ENCODE assay signal across 8 cellular contexts in the genomic region with DNA sequence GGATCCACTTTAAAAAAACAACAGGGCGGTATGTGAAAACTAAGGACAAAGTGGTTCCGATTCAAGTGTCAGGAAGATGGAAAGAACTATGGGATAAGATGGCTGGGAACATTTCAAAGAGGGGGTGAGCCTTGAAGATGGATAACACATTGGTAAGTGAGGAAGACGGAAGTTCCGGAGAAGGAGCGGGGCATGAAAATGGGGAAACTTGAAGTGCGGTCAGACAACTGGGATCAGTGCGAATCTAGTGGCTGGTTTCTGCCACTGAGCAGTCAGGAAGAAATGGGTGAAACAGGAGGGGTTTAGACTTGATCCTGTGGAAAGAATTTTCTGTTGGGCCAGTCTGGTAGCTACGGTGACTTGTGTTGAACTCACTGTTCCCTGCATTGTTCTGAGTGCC. TPM values are rescaled to one million over a fixed set of nuclear protein-coding genes. Genes with fewer than 3 reads are reported as not detected.
DNase-seq lines count a peak whose midpoint lies in the region; ATAC-seq and TF ChIP-seq lines count a peak whose summit lies in the region.

No MANE protein-coding gene starts in this region.

- H3K9me3 ChIP-seq in SK-N-SH (no peaks in the 10 kb centered on the region), right cardiac atrium (ENCODE audit: control insufficient read depth, low read length) (no peaks in the 10 kb centered on the region)

- peaks cover 3 to 12% of the 10 kb centered on the region in 2 experiments for H3K36me3 ChIP-seq in SK-N-SH (replicated peaks in 1 of 2; ENCODE audit: control insufficient read depth in 1 of 2, insufficient read depth in 2 of 2, low read length in 1 of 2)

- H3K27me3 ChIP-seq in SK-N-SH (ENCODE audit: insufficient read depth), result no peaks in the 10 kb centered on the region
- H3K27me3 ChIP-seq in right cardiac atrium (ENCODE audit: control insufficient read depth, insufficient read depth), result no peaks in the 10 kb centered on the region

- H3K9me3 Mint-ChIP-seq in WTC11, result no peaks in the 10 kb centered on the region
- H3K9me3 Mint-ChIP-seq in stimulated activated naive B cell treated with anti-CD40 and anti-IgM and Interleukin-4, amounts not matched to agents 10 μg/mL and 1 μg/mL and 100 μg/mL, for 72 hours, result no peaks in the 10 kb centered on the region

- H3K4me1 ChIP-seq in SK-N-SH (ENCODE audit: control insufficient read depth in 1 of 2, insufficient read depth in 2 of 2, low read depth in 1 of 2, low read length in 1 of 2), result peaks cover 6 to 17% of the 10 kb centered on the region in 2 experiments; a peak in 3 of 4 replicates
- peaks cover 7% of the 10 kb centered on the region for H3K4me1 ChIP-seq in right cardiac atrium (ENCODE audit: control insufficient read depth, insufficient read depth, low read length)

- WGBS in SK-N-SH (ENCODE audit: low lambda C conversion rate), result 53% methylated on average over 8 of the region's 8 CpGs
- 86% methylated on average over 8 of the region's 8 CpGs for WGBS in right cardiac atrium

- no peak for ATAC-seq in SK-N-SH treated with all-trans-retinoic acid at 6 μM for 48 hours
- no peak for ATAC-seq in WTC11
- ATAC-seq in right cardiac atrium, result no peak
- no peak for ATAC-seq in stimulated activated naive B cell treated with anti-CD40 and anti-IgM and Interleukin-4, amounts not matched to agents 10 μg/mL and 1 μg/mL and 100 μg/mL, for 72 hours (replicated peaks)
- ATAC-seq in GM18870 (IDR thresholded peaks at IDR 0.05; ENCODE audit: unreplicated experiment), result no peak

- peaks cover 28% of the 10 kb centered on the region for H4K20me1 ChIP-seq in SK-N-SH (ENCODE audit: insufficient read depth)

- no peak for TF ChIP-seq RAD21 in SK-N-SH (IDR thresholded peaks at IDR 0.05; ENCODE audit: low read length)

- H3K4me3 ChIP-seq in SK-N-SH (ENCODE audit: low read depth in 2 of 2, low read length in 1 of 2) (peak overlapping the region; percentile 85 to 93), right cardiac atrium (ENCODE audit: low read length) (peak overlapping the region; percentile 63)

- peak overlapping the region; percentile 87 for H3K4me3 Mint-ChIP-seq in WTC11
- H3K4me3 Mint-ChIP-seq in stimulated activated naive B cell treated with anti-CD40 and anti-IgM and Interleukin-4, amounts not matched to agents 10 μg/mL and 1 μg/mL and 100 μg/mL, for 72 hours, result peak overlapping the region; percentile 94 to 98

- H2AFZ ChIP-seq in SK-N-SH (ENCODE audit: low read depth), result no peak overlapping the region

- POLR2A ChIA-PET in SK-N-SH (lab: Yijun Ruan, JAX), result interaction anchor here (1.8 kb wide), 1 partner anchor 34 kb away, joined by 11 read pairs; a partner anchor contains a TSS
- POLR2A ChIA-PET in WTC11 (lab: Charles Lee), result no interaction called here

- H3K27ac ChIP-seq in SK-N-SH (ENCODE audit: low read depth in 2 of 2, low read length in 1 of 2) (peak overlapping the region in 1 of 2 experiments; percentile 63; a peak in 1 of 4 replicates), right cardiac atrium (ENCODE audit: low read length) (no peak overlapping the region)

- H3K9me2 ChIP-seq in SK-N-SH, result no peaks in the 10 kb centered on the region

- TF ChIP-seq CTCF in SK-N-SH (IDR thresholded peaks at IDR 0.05), result no peak
- no peak for TF ChIP-seq CTCF in WTC11 (IDR thresholded peaks at IDR 0.05)

- H3K79me2 ChIP-seq in SK-N-SH (ENCODE audit: insufficient read depth), result peaks cover 62% of the 10 kb centered on the region

- H3F3A ChIP-seq in SK-N-SH (replicated peaks; ENCODE audit: insufficient read depth), result peaks cover 6% of the 10 kb centered on the region

- CTCF ChIA-PET in SK-N-SH (lab: Yijun Ruan, JAX) (interaction anchor here (0.7 to 2.1 kb wide), 5 partner anchors 20 to 235 kb away, joined by 3 to 9 read pairs (median 5); a partner anchor contains a TSS), WTC11 (lab: Charles Lee) (interaction anchor here (1.6 to 1.8 kb wide), 3 partner anchors 20 to 326 kb away, joined by 4 to 20 read pairs (median 6); a partner anchor contains a TSS)

- H3K4me1 Mint-ChIP-seq in WTC11, result peaks cover 22% of the 10 kb centered on the region
- peaks cover 28 to 42% of the 10 kb centered on the region in 2 donors for H3K4me1 Mint-ChIP-seq in stimulated activated naive B cell treated with anti-CD40 and anti-IgM and Interleukin-4, amounts not matched to agents 10 μg/mL and 1 μg/mL and 100 μg/mL, for 72 hours

- H3K9ac ChIP-seq in SK-N-SH, result peak overlapping the region; percentile 90

- no peaks in the 10 kb centered on the region for H3K36me3 Mint-ChIP-seq in WTC11
- H3K36me3 Mint-ChIP-seq in stimulated activated naive B cell treated with anti-CD40 and anti-IgM and Interleukin-4, amounts not matched to agents 10 μg/mL and 1 μg/mL and 100 μg/mL, for 72 hours, result peaks cover 18 to 25% of the 10 kb centered on the region in 2 donors

- H3K4me2 ChIP-seq in SK-N-SH, result peak overlapping the region; percentile 97

- DNase-seq in SK-N-SH (no peak), WTC11 (ENCODE audit: low spot score) (no peak), right cardiac atrium (no peak), NCI-H2171 (lab: John Stamatoyannopoulos, UW) (no peak), occipital lobe (lab: John Stamatoyannopoulos, UW) (no peak)
- DNase-seq in stimulated activated naive B cell treated with anti-CD40 and anti-IgM and Interleukin-4, amounts not matched to agents 10 μg/mL and 1 μg/mL and 100 μg/mL, for 72 hours, result no peak

- H3K27ac Mint-ChIP-seq in WTC11, result peak overlapping the region; percentile 30; the same call in 1 of the 2 replicates
- H3K27ac Mint-ChIP-seq in stimulated activated naive B cell treated with anti-CD40 and anti-IgM and Interleukin-4, amounts not matched to agents 10 μg/mL and 1 μg/mL and 100 μg/mL, for 72 hours, result peak overlapping the region; percentile 94

- H3K27me3 Mint-ChIP-seq in WTC11 (ENCODE audit: low read depth), result no peaks in the 10 kb centered on the region; the same call in 1 of the 2 replicates
- no peaks in the 10 kb centered on the region for H3K27me3 Mint-ChIP-seq in stimulated activated naive B cell treated with anti-CD40 and anti-IgM and Interleukin-4, amounts not matched to agents 10 μg/mL and 1 μg/mL and 100 μg/mL, for 72 hours

- intact Hi-C loops in right cardiac atrium (cut with DNase I), result no loop called here

- no peak for TF ChIP-seq EP300 in SK-N-SH (IDR thresholded peaks at IDR 0.05; ENCODE audit: borderline replicate concordance in 1 of 2, low read depth in 1 of 2, low read length in 1 of 2)

TF ChIP-seq in SK-N-SH, 30 proteins besides CTCF, POLR2A, EP300 and RAD21:
- TF ChIP-seq POLR2AphosphoS5 (IDR thresholded peaks at IDR 0.05; ENCODE audit: low read depth, low read length) (no peak), JUND (IDR thresholded peaks at IDR 0.05) (no peak), NFIC (IDR thresholded peaks at IDR 0.05; ENCODE audit: borderline replicate concordance) (no peak), RXRA (IDR thresholded peaks at IDR 0.05; ENCODE audit: borderline replicate concordance, low read depth) (no peak)

TF ChIP-seq in WTC11, 78 proteins besides CTCF, POLR2A, EP300 and RAD21 (continues in another document):
- TF ChIP-seq, protein P1, sequence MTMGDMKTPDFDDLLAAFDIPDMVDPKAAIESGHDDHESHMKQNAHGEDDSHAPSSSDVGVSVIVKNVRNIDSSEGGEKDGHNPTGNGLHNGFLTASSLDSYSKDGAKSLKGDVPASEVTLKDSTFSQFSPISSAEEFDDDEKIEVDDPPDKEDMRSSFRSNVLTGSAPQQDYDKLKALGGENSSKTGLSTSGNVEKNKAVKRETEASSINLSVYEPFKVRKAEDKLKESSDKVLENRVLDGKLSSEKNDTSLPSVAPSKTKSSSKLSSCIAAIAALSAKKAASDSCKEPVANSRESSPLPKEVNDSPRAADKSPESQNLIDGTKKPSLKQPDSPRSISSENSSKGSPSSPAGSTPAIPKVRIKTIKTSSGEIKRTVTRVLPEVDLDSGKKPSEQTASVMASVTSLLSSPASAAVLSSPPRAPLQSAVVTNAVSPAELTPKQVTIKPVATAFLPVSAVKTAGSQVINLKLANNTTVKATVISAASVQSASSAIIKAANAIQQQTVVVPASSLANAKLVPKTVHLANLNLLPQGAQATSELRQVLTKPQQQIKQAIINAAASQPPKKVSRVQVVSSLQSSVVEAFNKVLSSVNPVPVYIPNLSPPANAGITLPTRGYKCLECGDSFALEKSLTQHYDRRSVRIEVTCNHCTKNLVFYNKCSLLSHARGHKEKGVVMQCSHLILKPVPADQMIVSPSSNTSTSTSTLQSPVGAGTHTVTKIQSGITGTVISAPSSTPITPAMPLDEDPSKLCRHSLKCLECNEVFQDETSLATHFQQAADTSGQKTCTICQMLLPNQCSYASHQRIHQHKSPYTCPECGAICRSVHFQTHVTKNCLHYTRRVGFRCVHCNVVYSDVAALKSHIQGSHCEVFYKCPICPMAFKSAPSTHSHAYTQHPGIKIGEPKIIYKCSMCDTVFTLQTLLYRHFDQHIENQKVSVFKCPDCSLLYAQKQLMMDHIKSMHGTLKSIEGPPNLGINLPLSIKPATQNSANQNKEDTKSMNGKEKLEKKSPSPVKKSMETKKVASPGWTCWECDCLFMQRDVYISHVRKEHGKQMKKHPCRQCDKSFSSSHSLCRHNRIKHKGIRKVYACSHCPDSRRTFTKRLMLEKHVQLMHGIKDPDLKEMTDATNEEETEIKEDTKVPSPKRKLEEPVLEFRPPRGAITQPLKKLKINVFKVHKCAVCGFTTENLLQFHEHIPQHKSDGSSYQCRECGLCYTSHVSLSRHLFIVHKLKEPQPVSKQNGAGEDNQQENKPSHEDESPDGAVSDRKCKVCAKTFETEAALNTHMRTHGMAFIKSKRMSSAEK (CRISPR knock-in tag; IDR thresholded peaks at IDR 0.05; ENCODE audit: borderline replicate concordance), result no peak

RNA-seq across cellular contexts. Expression of a gene that starts 1.2 kb away (rescaled TPM):
- polyA plus RNA-seq in SK-N-SH (2012; rRNA removed) (85.0 and 91.8 TPM in 2 replicates), right cardiac atrium (82.9 TPM)
- polyA plus RNA-seq in SK-N-SH (2012; cell fraction: cytosol; rRNA removed), result 103 and 119 TPM in 2 replicates
- 20.4 and 44.9 TPM in 2 replicates for polyA plus RNA-seq in SK-N-SH (2012; cell fraction: nucleus; rRNA removed)
- total RNA-seq in WTC11 (2021) (28.9 to 34.0 TPM (median 30.6 TPM) in 3 replicates), right cardiac atrium (10 to 100 TPM; 49.4 to 59.5 (median 54.8) TPM), occipital lobe (50.5 TPM)

RNA-seq across cellular contexts. Expression of a gene that starts 33.9 kb away (rescaled TPM):
- polyA plus RNA-seq in SK-N-SH (2012; rRNA removed), result 7.6 and 8.9 TPM in 2 replicates
- polyA plus RNA-seq in SK-N-SH (2012; cell fraction: cytosol; rRNA removed), result 10.1 and 12.3 TPM in 2 replicates
- polyA plus RNA-seq in SK-N-SH (2012; cell fraction: nucleus; rRNA removed), result 7.1 and 10.3 TPM in 2 replicates
- total RNA-seq in WTC11 (2021), result 21.8 to 22.6 TPM (median 22.2 TPM) in 3 replicates
- total RNA-seq in right cardiac atrium, result 10 to 100 TPM; 15.6 to 17.6 (median 16.0) TPM
- polyA plus RNA-seq in right cardiac atrium, result 10.9 TPM
- total RNA-seq in occipital lobe, result 66.6 TPM

RNA-seq across cellular contexts. Expression of a gene that starts 34.0 kb away (rescaled TPM):
- polyA plus RNA-seq in SK-N-SH (2012; rRNA removed) (0.26 and 0.62 TPM in 2 replicates), right cardiac atrium (0.11 TPM)
- polyA plus RNA-seq in SK-N-SH (2012; cell fraction: cytosol; rRNA removed), result 0.39 and 0.53 TPM in 2 replicates
- polyA plus RNA-seq in SK-N-SH (2012; cell fraction: nucleus; rRNA removed), result 0.55 and 0.94 TPM in 2 replicates
- total RNA-seq in WTC11 (2021) (0.18 to 0.61 TPM in 2 of 3 replicates, not detected in the other), right cardiac atrium (1 to 10 TPM in 1 of 4 donors, under 1 TPM in 2, not detected in 1; 0.74 to 2.4 (median 0.75) TPM), occipital lobe (3.1 TPM)
